ENCODE assay signal across 1 cellular context in the genomic region with DNA sequence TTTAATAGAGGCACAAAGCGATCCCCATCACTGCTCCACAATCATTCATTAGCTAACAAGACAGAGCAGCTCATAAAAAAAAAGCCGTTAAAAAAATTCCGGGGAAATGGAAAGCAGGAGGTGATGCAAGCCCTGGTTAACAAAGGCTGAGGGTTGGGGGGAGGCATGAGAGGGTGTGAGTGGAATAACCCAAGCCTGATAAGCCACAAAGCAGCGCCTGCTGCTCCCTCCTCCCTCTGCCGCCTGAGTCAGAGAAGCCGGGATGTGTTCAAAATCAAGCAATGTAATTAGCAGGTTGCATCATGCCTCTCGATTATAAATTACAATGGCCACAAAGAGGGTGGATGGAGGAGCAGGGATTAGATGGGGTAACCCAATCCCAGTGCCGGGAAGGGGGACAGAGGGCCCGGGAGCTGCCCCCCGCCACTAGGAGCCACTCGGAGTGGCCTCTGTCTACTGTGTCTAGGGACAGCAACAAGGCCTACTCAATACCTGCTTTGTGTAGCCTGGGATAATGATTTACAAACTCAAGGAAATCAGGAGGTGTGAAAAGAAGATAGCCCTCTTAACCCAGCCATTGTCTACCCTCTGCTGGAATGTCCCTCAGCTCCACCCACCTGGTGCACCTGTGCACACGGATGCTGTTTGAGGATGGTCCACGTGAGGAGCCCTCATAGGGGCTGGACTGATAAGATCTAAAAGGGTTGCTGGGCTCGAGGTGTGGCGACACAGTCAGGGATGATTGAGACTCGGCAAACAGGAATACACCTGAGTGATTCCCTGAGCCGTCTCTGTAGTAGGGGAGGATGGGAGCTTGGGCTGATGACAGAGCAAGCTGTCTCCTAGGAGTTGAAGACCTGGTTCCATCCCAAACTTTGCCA.
TF ChIP-seq lines count a peak whose summit lies in the region.

No MANE protein-coding gene starts in this region.

TF ChIP-seq in HepG2, 621 proteins besides CTCF, POLR2A, EP300 and RAD21 (continued from another document and continues in another):
- TF ChIP-seq, protein P1, sequence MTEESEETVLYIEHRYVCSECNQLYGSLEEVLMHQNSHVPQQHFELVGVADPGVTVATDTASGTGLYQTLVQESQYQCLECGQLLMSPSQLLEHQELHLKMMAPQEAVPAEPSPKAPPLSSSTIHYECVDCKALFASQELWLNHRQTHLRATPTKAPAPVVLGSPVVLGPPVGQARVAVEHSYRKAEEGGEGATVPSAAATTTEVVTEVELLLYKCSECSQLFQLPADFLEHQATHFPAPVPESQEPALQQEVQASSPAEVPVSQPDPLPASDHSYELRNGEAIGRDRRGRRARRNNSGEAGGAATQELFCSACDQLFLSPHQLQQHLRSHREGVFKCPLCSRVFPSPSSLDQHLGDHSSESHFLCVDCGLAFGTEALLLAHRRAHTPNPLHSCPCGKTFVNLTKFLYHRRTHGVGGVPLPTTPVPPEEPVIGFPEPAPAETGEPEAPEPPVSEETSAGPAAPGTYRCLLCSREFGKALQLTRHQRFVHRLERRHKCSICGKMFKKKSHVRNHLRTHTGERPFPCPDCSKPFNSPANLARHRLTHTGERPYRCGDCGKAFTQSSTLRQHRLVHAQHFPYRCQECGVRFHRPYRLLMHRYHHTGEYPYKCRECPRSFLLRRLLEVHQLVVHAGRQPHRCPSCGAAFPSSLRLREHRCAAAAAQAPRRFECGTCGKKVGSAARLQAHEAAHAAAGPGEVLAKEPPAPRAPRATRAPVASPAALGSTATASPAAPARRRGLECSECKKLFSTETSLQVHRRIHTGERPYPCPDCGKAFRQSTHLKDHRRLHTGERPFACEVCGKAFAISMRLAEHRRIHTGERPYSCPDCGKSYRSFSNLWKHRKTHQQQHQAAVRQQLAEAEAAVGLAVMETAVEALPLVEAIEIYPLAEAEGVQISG (CRISPR knock-in tag; IDR thresholded peaks at IDR 0.05): peak; percentile 46; the same call in 1 of the 2 replicates
- no peak for TF ChIP-seq ZBTB42 (CRISPR knock-in tag; IDR thresholded peaks at IDR 0.05)
- TF ChIP-seq GFI1 (CRISPR knock-in tag; IDR thresholded peaks at IDR 0.05; ENCODE audit: borderline replicate concordance): peak; percentile 95
- TF ChIP-seq ZNF501 (CRISPR knock-in tag; IDR thresholded peaks at IDR 0.05): peak; percentile 65
- TF ChIP-seq SP2 (CRISPR knock-in tag; IDR thresholded peaks at IDR 0.05): no peak
- TF ChIP-seq ZNF136 (CRISPR knock-in tag; IDR thresholded peaks at IDR 0.05; ENCODE audit: low read depth): no peak
- TF ChIP-seq, protein P2, sequence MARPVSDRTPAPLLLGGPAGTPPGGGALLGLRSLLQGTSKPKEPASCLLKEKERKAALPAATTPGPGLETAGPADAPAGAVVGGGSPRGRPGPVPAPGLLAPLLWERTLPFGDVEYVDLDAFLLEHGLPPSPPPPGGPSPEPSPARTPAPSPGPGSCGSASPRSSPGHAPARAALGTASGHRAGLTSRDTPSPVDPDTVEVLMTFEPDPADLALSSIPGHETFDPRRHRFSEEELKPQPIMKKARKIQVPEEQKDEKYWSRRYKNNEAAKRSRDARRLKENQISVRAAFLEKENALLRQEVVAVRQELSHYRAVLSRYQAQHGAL (CRISPR knock-in tag; IDR thresholded peaks at IDR 0.05; ENCODE audit: not compliant biosample characterization): no peak
- TF ChIP-seq, protein P3, sequence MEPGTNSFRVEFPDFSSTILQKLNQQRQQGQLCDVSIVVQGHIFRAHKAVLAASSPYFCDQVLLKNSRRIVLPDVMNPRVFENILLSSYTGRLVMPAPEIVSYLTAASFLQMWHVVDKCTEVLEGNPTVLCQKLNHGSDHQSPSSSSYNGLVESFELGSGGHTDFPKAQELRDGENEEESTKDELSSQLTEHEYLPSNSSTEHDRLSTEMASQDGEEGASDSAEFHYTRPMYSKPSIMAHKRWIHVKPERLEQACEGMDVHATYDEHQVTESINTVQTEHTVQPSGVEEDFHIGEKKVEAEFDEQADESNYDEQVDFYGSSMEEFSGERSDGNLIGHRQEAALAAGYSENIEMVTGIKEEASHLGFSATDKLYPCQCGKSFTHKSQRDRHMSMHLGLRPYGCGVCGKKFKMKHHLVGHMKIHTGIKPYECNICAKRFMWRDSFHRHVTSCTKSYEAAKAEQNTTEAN (CRISPR knock-in tag; conservative IDR thresholded peaks at IDR 0.05): peak; percentile 66
- TF ChIP-seq ZNF510 (CRISPR knock-in tag; IDR thresholded peaks at IDR 0.05; ENCODE audit: low read depth): no peak
- no peak for TF ChIP-seq U2AF2 (IDR thresholded peaks at IDR 0.05; ENCODE audit: low read depth, low read length)
- TF ChIP-seq, protein P4, sequence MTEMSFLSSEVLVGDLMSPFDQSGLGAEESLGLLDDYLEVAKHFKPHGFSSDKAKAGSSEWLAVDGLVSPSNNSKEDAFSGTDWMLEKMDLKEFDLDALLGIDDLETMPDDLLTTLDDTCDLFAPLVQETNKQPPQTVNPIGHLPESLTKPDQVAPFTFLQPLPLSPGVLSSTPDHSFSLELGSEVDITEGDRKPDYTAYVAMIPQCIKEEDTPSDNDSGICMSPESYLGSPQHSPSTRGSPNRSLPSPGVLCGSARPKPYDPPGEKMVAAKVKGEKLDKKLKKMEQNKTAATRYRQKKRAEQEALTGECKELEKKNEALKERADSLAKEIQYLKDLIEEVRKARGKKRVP (CRISPR knock-in tag; IDR thresholded peaks at IDR 0.05): peak; percentile 87 to 99
- no peak for TF ChIP-seq FOXP1 (IDR thresholded peaks at IDR 0.05)
- TF ChIP-seq FOXP1 (CRISPR knock-in tag; IDR thresholded peaks at IDR 0.05): peak; percentile 91
- no peak for TF ChIP-seq SMAD1 (CRISPR knock-in tag; IDR thresholded peaks at IDR 0.05; ENCODE audit: borderline replicate concordance, low read depth)
- TF ChIP-seq RFXANK (CRISPR knock-in tag; IDR thresholded peaks at IDR 0.05): 0 out of 2 replicates have a peak, but pooled peaks have one; percentile 27
- peak; percentile 81 for TF ChIP-seq IRF2 (CRISPR knock-in tag; IDR thresholded peaks at IDR 0.05)
- peak; percentile 82 for TF ChIP-seq HHEX (CRISPR knock-in tag; IDR thresholded peaks at IDR 0.05)
- TF ChIP-seq GPN1 (CRISPR knock-in tag; IDR thresholded peaks at IDR 0.05; ENCODE audit: borderline replicate concordance): no peak
- TF ChIP-seq NR3C1 (CRISPR knock-in tag; IDR thresholded peaks at IDR 0.05): no peak
- TF ChIP-seq ZNF563 (CRISPR knock-in tag; IDR thresholded peaks at IDR 0.05): no peak; the same call in 1 of the 2 replicates
- peak; percentile 77; the same call in 1 of the 2 replicates for TF ChIP-seq ZNF737 (CRISPR knock-in tag; IDR thresholded peaks at IDR 0.05; ENCODE audit: borderline replicate concordance)
- no peak for TF ChIP-seq ZNF883 (CRISPR knock-in tag; IDR thresholded peaks at IDR 0.05; ENCODE audit: not compliant biosample characterization)
- peak; percentile 100 for TF ChIP-seq SP5 (CRISPR knock-in tag; IDR thresholded peaks at IDR 0.05; ENCODE audit: borderline replicate concordance, low read depth)
- TF ChIP-seq ZFYVE20 (CRISPR knock-in tag; IDR thresholded peaks at IDR 0.05; ENCODE audit: borderline replicate concordance, low read depth): no peak
- TF ChIP-seq POLR2AphosphoS5 (IDR thresholded peaks at IDR 0.05; ENCODE audit: low read depth, low read length): no peak
- TF ChIP-seq TCF7L2 (IDR thresholded peaks at IDR 0.05; ENCODE audit: low read depth, low read length): no peak
- no peak for TF ChIP-seq PHF5A (CRISPR knock-in tag; IDR thresholded peaks at IDR 0.05; ENCODE audit: low read depth, unreplicated experiment)
- TF ChIP-seq, protein P5, sequence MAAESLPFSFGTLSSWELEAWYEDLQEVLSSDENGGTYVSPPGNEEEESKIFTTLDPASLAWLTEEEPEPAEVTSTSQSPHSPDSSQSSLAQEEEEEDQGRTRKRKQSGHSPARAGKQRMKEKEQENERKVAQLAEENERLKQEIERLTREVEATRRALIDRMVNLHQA (CRISPR knock-in tag; IDR thresholded peaks at IDR 0.05): no peak; the same call in 1 of the 2 replicates
- TF ChIP-seq, protein P6, sequence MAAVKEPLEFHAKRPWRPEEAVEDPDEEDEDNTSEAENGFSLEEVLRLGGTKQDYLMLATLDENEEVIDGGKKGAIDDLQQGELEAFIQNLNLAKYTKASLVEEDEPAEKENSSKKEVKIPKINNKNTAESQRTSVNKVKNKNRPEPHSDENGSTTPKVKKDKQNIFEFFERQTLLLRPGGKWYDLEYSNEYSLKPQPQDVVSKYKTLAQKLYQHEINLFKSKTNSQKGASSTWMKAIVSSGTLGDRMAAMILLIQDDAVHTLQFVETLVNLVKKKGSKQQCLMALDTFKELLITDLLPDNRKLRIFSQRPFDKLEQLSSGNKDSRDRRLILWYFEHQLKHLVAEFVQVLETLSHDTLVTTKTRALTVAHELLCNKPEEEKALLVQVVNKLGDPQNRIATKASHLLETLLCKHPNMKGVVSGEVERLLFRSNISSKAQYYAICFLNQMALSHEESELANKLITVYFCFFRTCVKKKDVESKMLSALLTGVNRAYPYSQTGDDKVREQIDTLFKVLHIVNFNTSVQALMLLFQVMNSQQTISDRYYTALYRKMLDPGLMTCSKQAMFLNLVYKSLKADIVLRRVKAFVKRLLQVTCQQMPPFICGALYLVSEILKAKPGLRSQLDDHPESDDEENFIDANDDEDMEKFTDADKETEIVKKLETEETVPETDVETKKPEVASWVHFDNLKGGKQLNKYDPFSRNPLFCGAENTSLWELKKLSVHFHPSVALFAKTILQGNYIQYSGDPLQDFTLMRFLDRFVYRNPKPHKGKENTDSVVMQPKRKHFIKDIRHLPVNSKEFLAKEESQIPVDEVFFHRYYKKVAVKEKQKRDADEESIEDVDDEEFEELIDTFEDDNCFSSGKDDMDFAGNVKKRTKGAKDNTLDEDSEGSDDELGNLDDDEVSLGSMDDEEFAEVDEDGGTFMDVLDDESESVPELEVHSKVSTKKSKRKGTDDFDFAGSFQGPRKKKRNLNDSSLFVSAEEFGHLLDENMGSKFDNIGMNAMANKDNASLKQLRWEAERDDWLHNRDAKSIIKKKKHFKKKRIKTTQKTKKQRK (IDR thresholded peaks at IDR 0.05; ENCODE audit: low read length): no peak
- 0 out of 2 replicates have a peak, but pooled peaks have one; percentile 80 for TF ChIP-seq MZF1 (CRISPR knock-in tag; IDR thresholded peaks at IDR 0.05; ENCODE audit: borderline replicate concordance)
- TF ChIP-seq POGZ (CRISPR knock-in tag; IDR thresholded peaks at IDR 0.05): no peak; the same call in 1 of the 2 replicates
- TF ChIP-seq, protein P7, sequence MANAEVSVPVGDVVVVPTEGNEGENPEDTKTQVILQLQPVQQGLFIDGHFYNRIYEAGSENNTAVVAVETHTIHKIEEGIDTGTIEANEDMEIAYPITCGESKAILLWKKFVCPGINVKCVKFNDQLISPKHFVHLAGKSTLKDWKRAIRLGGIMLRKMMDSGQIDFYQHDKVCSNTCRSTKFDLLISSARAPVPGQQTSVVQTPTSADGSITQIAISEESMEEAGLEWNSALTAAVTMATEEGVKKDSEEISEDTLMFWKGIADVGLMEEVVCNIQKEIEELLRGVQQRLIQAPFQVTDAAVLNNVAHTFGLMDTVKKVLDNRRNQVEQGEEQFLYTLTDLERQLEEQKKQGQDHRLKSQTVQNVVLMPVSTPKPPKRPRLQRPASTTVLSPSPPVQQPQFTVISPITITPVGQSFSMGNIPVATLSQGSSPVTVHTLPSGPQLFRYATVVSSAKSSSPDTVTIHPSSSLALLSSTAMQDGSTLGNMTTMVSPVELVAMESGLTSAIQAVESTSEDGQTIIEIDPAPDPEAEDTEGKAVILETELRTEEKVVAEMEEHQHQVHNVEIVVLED (CRISPR knock-in tag; IDR thresholded peaks at IDR 0.05; ENCODE audit: borderline replicate concordance): no peak; the same call in 1 of the 2 replicates
- peak; percentile 87; the same call in 1 of the 2 replicates for TF ChIP-seq FOXJ3 (CRISPR knock-in tag; IDR thresholded peaks at IDR 0.05; ENCODE audit: borderline replicate concordance)
- TF ChIP-seq, protein P8, sequence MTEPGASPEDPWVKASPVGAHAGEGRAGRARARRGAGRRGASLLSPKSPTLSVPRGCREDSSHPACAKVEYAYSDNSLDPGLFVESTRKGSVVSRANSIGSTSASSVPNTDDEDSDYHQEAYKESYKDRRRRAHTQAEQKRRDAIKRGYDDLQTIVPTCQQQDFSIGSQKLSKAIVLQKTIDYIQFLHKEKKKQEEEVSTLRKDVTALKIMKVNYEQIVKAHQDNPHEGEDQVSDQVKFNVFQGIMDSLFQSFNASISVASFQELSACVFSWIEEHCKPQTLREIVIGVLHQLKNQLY (CRISPR knock-in tag; IDR thresholded peaks at IDR 0.05): peak; percentile 89
- TF ChIP-seq ZNF331 (CRISPR knock-in tag; IDR thresholded peaks at IDR 0.05): peak; percentile 92
- TF ChIP-seq, protein P9, sequence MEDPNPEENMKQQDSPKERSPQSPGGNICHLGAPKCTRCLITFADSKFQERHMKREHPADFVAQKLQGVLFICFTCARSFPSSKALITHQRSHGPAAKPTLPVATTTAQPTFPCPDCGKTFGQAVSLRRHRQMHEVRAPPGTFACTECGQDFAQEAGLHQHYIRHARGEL (CRISPR knock-in tag; IDR thresholded peaks at IDR 0.05): no peak
- peak; percentile 92; the same call in 1 of the 2 replicates for TF ChIP-seq ZNF619 (CRISPR knock-in tag; IDR thresholded peaks at IDR 0.05)
- TF ChIP-seq, protein P10, sequence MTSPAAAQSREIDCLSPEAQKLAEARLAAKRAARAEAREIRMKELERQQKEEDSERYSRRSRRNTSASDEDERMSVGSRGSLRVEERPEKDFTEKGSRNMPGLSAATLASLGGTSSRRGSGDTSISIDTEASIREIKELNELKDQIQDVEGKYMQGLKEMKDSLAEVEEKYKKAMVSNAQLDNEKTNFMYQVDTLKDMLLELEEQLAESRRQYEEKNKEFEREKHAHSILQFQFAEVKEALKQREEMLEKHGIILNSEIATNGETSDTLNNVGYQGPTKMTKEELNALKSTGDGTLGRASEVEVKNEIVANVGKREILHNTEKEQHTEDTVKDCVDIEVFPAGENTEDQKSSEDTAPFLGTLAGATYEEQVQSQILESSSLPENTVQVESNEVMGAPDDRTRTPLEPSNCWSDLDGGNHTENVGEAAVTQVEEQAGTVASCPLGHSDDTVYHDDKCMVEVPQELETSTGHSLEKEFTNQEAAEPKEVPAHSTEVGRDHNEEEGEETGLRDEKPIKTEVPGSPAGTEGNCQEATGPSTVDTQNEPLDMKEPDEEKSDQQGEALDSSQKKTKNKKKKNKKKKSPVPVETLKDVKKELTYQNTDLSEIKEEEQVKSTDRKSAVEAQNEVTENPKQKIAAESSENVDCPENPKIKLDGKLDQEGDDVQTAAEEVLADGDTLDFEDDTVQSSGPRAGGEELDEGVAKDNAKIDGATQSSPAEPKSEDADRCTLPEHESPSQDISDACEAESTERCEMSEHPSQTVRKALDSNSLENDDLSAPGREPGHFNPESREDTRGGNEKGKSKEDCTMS (CRISPR knock-in tag; conservative IDR thresholded peaks at IDR 0.05): no peak
- TF ChIP-seq MBNL3 (CRISPR knock-in tag; conservative IDR thresholded peaks at IDR 0.05): no peak
- TF ChIP-seq, protein P11, sequence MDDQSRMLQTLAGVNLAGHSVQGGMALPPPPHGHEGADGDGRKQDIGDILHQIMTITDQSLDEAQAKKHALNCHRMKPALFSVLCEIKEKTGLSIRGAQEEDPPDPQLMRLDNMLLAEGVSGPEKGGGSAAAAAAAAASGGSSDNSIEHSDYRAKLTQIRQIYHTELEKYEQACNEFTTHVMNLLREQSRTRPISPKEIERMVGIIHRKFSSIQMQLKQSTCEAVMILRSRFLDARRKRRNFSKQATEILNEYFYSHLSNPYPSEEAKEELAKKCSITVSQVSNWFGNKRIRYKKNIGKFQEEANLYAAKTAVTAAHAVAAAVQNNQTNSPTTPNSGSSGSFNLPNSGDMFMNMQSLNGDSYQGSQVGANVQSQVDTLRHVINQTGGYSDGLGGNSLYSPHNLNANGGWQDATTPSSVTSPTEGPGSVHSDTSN (CRISPR knock-in tag; IDR thresholded peaks at IDR 0.05; ENCODE audit: borderline replicate concordance): no peak
- TF ChIP-seq ZMAT3 (CRISPR knock-in tag; conservative IDR thresholded peaks at IDR 0.05): no peak
- TF ChIP-seq TEAD2 (CRISPR knock-in tag; IDR thresholded peaks at IDR 0.05): no peak
